In the genomic region with DNA sequence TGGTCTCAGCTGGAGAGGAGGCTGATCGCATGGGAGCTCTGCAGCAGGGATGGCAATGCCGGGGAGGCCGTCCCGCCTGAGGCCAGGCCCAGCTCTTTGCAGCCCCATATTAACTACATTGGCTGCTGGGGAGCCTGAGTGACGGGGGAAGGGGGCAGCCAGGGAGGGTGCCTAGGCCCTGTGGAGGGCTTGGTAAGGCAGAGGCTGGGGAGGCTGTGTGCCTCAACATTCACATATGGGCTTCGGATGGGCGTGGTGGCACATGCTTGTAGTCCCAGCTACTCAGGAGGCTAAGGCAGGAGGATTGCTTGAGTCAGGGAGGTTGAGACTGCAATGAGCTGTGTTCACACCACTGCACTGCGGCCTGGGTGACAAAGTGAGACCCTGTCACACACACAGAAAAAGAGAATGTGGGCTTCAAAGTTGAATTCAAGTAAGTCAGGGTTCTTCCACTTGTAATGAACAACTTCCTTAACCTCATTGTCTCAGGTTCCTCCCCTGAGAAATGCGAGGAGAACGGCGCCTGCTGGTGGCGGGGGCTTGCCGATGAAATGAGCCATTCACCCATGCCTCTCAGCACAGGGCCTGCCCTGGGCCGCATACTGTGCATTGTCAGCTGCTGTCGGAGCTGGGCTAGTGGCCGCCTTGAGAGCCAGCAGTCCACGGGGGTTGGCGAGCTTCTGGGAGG, we compare ENCODE assay signal across 17 cellular contexts. TPM values are rescaled to one million over a fixed set of nuclear protein-coding genes. Genes with fewer than 3 reads are reported as not detected.
DNase-seq lines count a peak whose midpoint lies in the region; ATAC-seq, FAIRE-seq and TF ChIP-seq lines count a peak whose summit lies in the region.
"Not testable (repeated sequence)": the region's sequence is repeated elsewhere in the genome, so short reads cannot be mapped to it uniquely, and the experiment has no call there.
"Had no signal": no experiment of that assay in that cellular context is flagged by ENCODE, and none has a peak within 500 bp of the region (broad histone marks: within the 10 kb centered on the region; RNA-seq: fewer than 3 reads in every experiment).

No MANE protein-coding gene starts in this region.

- peak; percentile 28 to 33 for ATAC-seq in activated CD4-positive, CD25-positive, alpha-beta regulatory T cell treated with anti-CD3 and anti-CD28 coated beads, Interleukin-2, amount 50 U/mL, for 24 hours
- ATAC-seq in activated T-cell treated with anti-CD3 and anti-CD28 coated beads, Interleukin-2, amount 50 U/mL, for 72 hours (replicated peaks in 1 of 2): peak; percentile 35 to 36
- peak; percentile 26 for ATAC-seq in GM12878
- ATAC-seq in stimulated activated effector memory CD8-positive, alpha-beta T cell treated with anti-CD3 and anti-CD28 coated beads, Interleukin-12 subunit alpha, Interleukin-12 subunit beta, amount 100 ng/mL, for 72 hours: peak; percentile 54

- H2AFZ ChIP-seq in GM12878 (ENCODE audit: control insufficient read depth, low read depth, low read length): not testable (repeated sequence)

- H3K4me1 ChIP-seq in BLaER1: peaks cover 81% of the 10 kb centered on the region
- H3K4me1 ChIP-seq in GM12878 (ENCODE audit: control insufficient read depth, insufficient read depth, low read length): peaks cover 47% of the 10 kb centered on the region

- H3K36me3 Mint-ChIP-seq in activated T-cell treated with anti-CD3 and anti-CD28 coated beads, Interleukin-2, amount 50 U/mL, for 72 hours (ENCODE audit: insufficient read depth in 2 of 2): peaks cover 16 to 20% of the 10 kb centered on the region in 2 donors
- H3K36me3 Mint-ChIP-seq in stimulated activated effector memory CD8-positive, alpha-beta T cell treated with anti-CD3 and anti-CD28 coated beads, Interleukin-12 subunit alpha, Interleukin-12 subunit beta, amount 100 ng/mL, for 72 hours: peaks cover 98% of the 10 kb centered on the region

- not testable (repeated sequence) for TF ChIP-seq CTCF in NB4 (IDR thresholded peaks at IDR 0.05; ENCODE audit: low read depth, low read length); GM12878 (IDR thresholded peaks at IDR 0.05 in 2 of 3, conservative IDR thresholded peaks at IDR 0.05 in 1 of 3; ENCODE audit: control insufficient read depth in 2 of 3, extremely low read depth in 1 of 3, insufficient read depth in 1 of 3, low read depth in 3 of 3, low read length in 3 of 3)

- peak overlapping the region; percentile 22 for H3K27ac Mint-ChIP-seq in activated T-cell treated with anti-CD3 and anti-CD28 coated beads, Interleukin-2, amount 50 U/mL, for 72 hours
- peak overlapping the region; percentile 100 for H3K27ac Mint-ChIP-seq in stimulated activated effector memory CD8-positive, alpha-beta T cell treated with anti-CD3 and anti-CD28 coated beads, Interleukin-12 subunit alpha, Interleukin-12 subunit beta, amount 100 ng/mL, for 72 hours

- not testable (repeated sequence) for H3K27me3 ChIP-seq in BLaER1; GM12878 (replicated peaks in 1 of 2; ENCODE audit: control insufficient read depth in 2 of 2, insufficient read depth in 2 of 2, low read length in 1 of 2)

- H3K79me2 ChIP-seq in GM12878 (ENCODE audit: control insufficient read depth, insufficient read depth, low read length): not testable (repeated sequence)

- not testable (repeated sequence) for DNase-seq in GM12892 (ENCODE audit: insufficient read length); GM12878 (ENCODE audit: low read depth, low spot score)
- DNase-seq in NB4 (ENCODE audit: low read depth): peak; percentile 41
- peak in 1 of 2 donors; percentile 70 for DNase-seq in activated T-cell treated with anti-CD3 and anti-CD28 coated beads, Interleukin-2, amount 50 U/mL, for 72 hours
- peak; percentile 24 for DNase-seq in iPS-NIHi11 (ENCODE audit: low spot score)
- DNase-seq in stimulated activated effector memory CD8-positive, alpha-beta T cell treated with anti-CD3 and anti-CD28 coated beads, Interleukin-12 subunit alpha, Interleukin-12 subunit beta, amount 100 ng/mL, for 72 hours (ENCODE audit: low spot score in 2 of 2): peak in 1 of 2 donors; percentile 78

- H3K4me1 Mint-ChIP-seq in activated T-cell treated with anti-CD3 and anti-CD28 coated beads, Interleukin-2, amount 50 U/mL, for 72 hours (ENCODE audit: low read depth): peaks cover 93% of the 10 kb centered on the region
- peaks cover 86% of the 10 kb centered on the region for H3K4me1 Mint-ChIP-seq in stimulated activated effector memory CD8-positive, alpha-beta T cell treated with anti-CD3 and anti-CD28 coated beads, Interleukin-12 subunit alpha, Interleukin-12 subunit beta, amount 100 ng/mL, for 72 hours

- intact Hi-C loops in GM12878 (cut with micrococcal nuclease; ENCODE audit: unreplicated experiment): not testable (repeated sequence)

- not testable (repeated sequence) for H4K20me1 ChIP-seq in BLaER1; GM12878 (ENCODE audit: control insufficient read depth, insufficient read depth)

- not testable (repeated sequence) for H3K9me3 ChIP-seq in BLaER1; GM12878 (replicated peaks; ENCODE audit: control insufficient read depth, insufficient read depth, low read length)

- peak overlapping the region; percentile 64 to 92 for H3K4me3 Mint-ChIP-seq in activated T-cell treated with anti-CD3 and anti-CD28 coated beads, Interleukin-2, amount 50 U/mL, for 72 hours
- H3K4me3 Mint-ChIP-seq in stimulated activated effector memory CD8-positive, alpha-beta T cell treated with anti-CD3 and anti-CD28 coated beads, Interleukin-12 subunit alpha, Interleukin-12 subunit beta, amount 100 ng/mL, for 72 hours: peak overlapping the region; percentile 100

- BruUV-seq in GM12878 (replicated peaks; lab: Mats Ljungman, UMichigan): not testable (repeated sequence)

- H3K4me2 ChIP-seq in BLaER1: peak overlapping the region; percentile 87
- H3K4me2 ChIP-seq in GM12878 (ENCODE audit: control insufficient read depth, insufficient read depth): not testable (repeated sequence)

- SMC1A ChIA-PET in GM12878 (lab: Charles Lee; ENCODE audit: uncharacterized antibody, unreplicated experiment): interaction anchor here (6.1 kb wide), 1 partner anchor 7 kb away, joined by 52 read pairs; the partner anchor contains the start of gene IL32

- TF ChIP-seq EP300 in GM12878 (IDR thresholded peaks at IDR 0.05; ENCODE audit: borderline replicate concordance in 1 of 2, control insufficient read depth in 1 of 2, low read depth in 2 of 2, low read length in 2 of 2): not testable (repeated sequence)

- in situ Hi-C loops in GM12878 (cut with MboI): not testable (repeated sequence)

- not testable (repeated sequence) for TF ChIP-seq POLR2A in GM12892 (IDR thresholded peaks at IDR 0.05; ENCODE audit: low read depth, low read length); NB4 (IDR thresholded peaks at IDR 0.05; ENCODE audit: extremely low read depth, insufficient read length); GM12878 (IDR thresholded peaks at IDR 0.05; ENCODE audit: low read depth, low read length)

- CTCF ChIA-PET in GM12878 (lab: Yijun Ruan, JAX): not testable (repeated sequence)

- H3K4me3 ChIP-seq in BLaER1; NB4 (ENCODE audit: low read depth, low read length); GM12878: not testable (repeated sequence)

- not testable (repeated sequence) for H3K36me3 ChIP-seq in BLaER1; GM12878 (ENCODE audit: control insufficient read depth in 2 of 2, insufficient read depth in 2 of 2, low read length in 1 of 2)

- TF ChIP-seq RAD21 in GM12878 (IDR thresholded peaks at IDR 0.05; ENCODE audit: insufficient read depth, low read depth, low read length): not testable (repeated sequence)

- no CpG with 5 or more reads among the region's 18 CpGs for WGBS in GM12878 (ENCODE audit: insufficient coverage, insufficient replicate concordance, low lambda C conversion rate, missing lambda C conversion rate)

- H3K27ac ChIP-seq in BLaER1; GM12878 (ENCODE audit: control insufficient read depth, insufficient read depth): not testable (repeated sequence)

- RAD21 ChIA-PET in GM12878 (lab: Charles Lee; ENCODE audit: unreplicated experiment): not testable (repeated sequence)

- POLR2A ChIA-PET in GM12878 (lab: Charles Lee): not testable (repeated sequence)

- H3K9ac ChIP-seq in BLaER1; GM12878 (ENCODE audit: control insufficient read depth, insufficient read depth, low read length): not testable (repeated sequence)

- not testable (repeated sequence) for H3K27me3 Mint-ChIP-seq in activated T-cell treated with anti-CD3 and anti-CD28 coated beads, Interleukin-2, amount 50 U/mL, for 72 hours (ENCODE audit: low read depth)

- H3K9me3 Mint-ChIP-seq in activated T-cell treated with anti-CD3 and anti-CD28 coated beads, Interleukin-2, amount 50 U/mL, for 72 hours; stimulated activated effector memory CD8-positive, alpha-beta T cell treated with anti-CD3 and anti-CD28 coated beads, Interleukin-12 subunit alpha, Interleukin-12 subunit beta, amount 100 ng/mL, for 72 hours: not testable (repeated sequence)

- FAIRE-seq in GM12892 (lab: Jason Lieb, UNC): peak; percentile 78
- not testable (repeated sequence) for FAIRE-seq in GM12878 (lab: Jason Lieb, UNC)

RNA-seq across cellular contexts. Expression of gene IL32, which starts 7.3 kb away (rescaled TPM):
- polyA plus RNA-seq in GM12892 (2012; ENCODE audit: missing spikeins): 373 TPM
- 1,000 to 10,000 TPM; 1,427 to 2,251 TPM for total RNA-seq in activated T-cell treated with anti-CD3 and anti-CD28 coated beads, Interleukin-2, amount 50 U/mL, for 72 hours
- total RNA-seq in GM12878 (2013; cell fraction: nucleolus; rRNA removed): 76.5 and 84.9 TPM in 2 replicates
- 61.5 and 70.0 TPM in 2 replicates for total RNA-seq in GM12878 (2014; rRNA removed)
- total RNA-seq in GM12878 (2014; rRNA removed; fragmentation: Illumina TruSeq; extraction: Trizol): 25.8 and 27.0 TPM in 2 replicates
- total RNA-seq in GM12878 (2021): 69.5 and 72.6 TPM in 2 replicates
- 89.9 TPM for polyA plus RNA-seq in GM12878 (2011; ENCODE audit: low read depth)
- polyA plus RNA-seq in GM12878 (2011; rRNA removed): 92.5 and 122 TPM in 2 replicates
- polyA plus RNA-seq in GM12878 (2011; cell fraction: cytosol; rRNA removed): 206 and 287 TPM in 2 replicates
- polyA plus RNA-seq in GM12878 (2011; cell fraction: nucleus; rRNA removed): 208 and 325 TPM in 2 replicates
- polyA plus RNA-seq in GM12878 (2012): 178 and 191 TPM in 2 replicates
- 30.5 and 54.4 TPM in 2 replicates for polyA plus RNA-seq in GM12878 (2014; fragmentation: Illumina TruSeq; extraction: Trizol)
- polyA plus RNA-seq in GM12878 (2014; fragmentation: Nextera tagmentation; extraction: Ambion mirVana): 10 to 100 TPM; 44.8 to 49.3 TPM
- polyA plus RNA-seq in GM12878 (2014; rRNA removed): 74.1 and 82.0 TPM in 2 replicates
- polyA plus RNA-seq in GM12878 (2016; fragmentation: Nextera tagmentation; extraction: Ambion mirVana): 10 to 100 TPM; 51.1 to 57.2 TPM
- 37.9 and 97.9 TPM in 2 replicates for polyA minus RNA-seq in GM12878 (2011; rRNA and poly(A)+ RNA removed)
- polyA minus RNA-seq in GM12878 (2011; cell fraction: cytosol; rRNA and poly(A)+ RNA removed): 52.2 and 53.5 TPM in 2 replicates
- 55.2 and 62.4 TPM in 2 replicates for polyA minus RNA-seq in GM12878 (2011; cell fraction: nucleus; rRNA and poly(A)+ RNA removed)

RNA-seq across cellular contexts. Expression of gene MMP25, which starts 26.4 kb away (rescaled TPM):
- 0.81 TPM for polyA plus RNA-seq in GM12892 (2012; ENCODE audit: missing spikeins)
- 1 to 10 TPM; 2.3 to 5.2 TPM for total RNA-seq in activated T-cell treated with anti-CD3 and anti-CD28 coated beads, Interleukin-2, amount 50 U/mL, for 72 hours
- total RNA-seq in GM12878 (2013; cell fraction: nucleolus; rRNA removed): 0.19 and 0.24 TPM in 2 replicates
- total RNA-seq in GM12878 (2014; rRNA removed): 0.11 and 0.33 TPM in 2 replicates
- total RNA-seq in GM12878 (2014; rRNA removed; fragmentation: Illumina TruSeq; extraction: Trizol): 0.18 and 0.31 TPM in 2 replicates
- 0.31 and 0.35 TPM in 2 replicates for total RNA-seq in GM12878 (2021)
- not detected for polyA plus RNA-seq in GM12878 (2011; ENCODE audit: low read depth)
- 0.01 and 0.03 TPM in 2 replicates for polyA plus RNA-seq in GM12878 (2011; rRNA removed)
- 0.01 and 0.05 TPM in 2 replicates for polyA plus RNA-seq in GM12878 (2011; cell fraction: cytosol; rRNA removed)
- 0.42 and 0.53 TPM in 2 replicates for polyA plus RNA-seq in GM12878 (2011; cell fraction: nucleus; rRNA removed)
- polyA plus RNA-seq in GM12878 (2012): 0.83 and 1.1 TPM in 2 replicates
- polyA plus RNA-seq in GM12878 (2014; fragmentation: Illumina TruSeq; extraction: Trizol): 0.06 TPM in 1 of 2 replicates, not detected in the other
- polyA plus RNA-seq in GM12878 (2014; fragmentation: Nextera tagmentation; extraction: Ambion mirVana): under 1 TPM in 1 of 2 experiments, not detected in 1; 0.04 TPM
- polyA plus RNA-seq in GM12878 (2014; rRNA removed): 0.35 and 0.39 TPM in 2 replicates
- under 1 TPM; 0.13 to 0.36 TPM for polyA plus RNA-seq in GM12878 (2016; fragmentation: Nextera tagmentation; extraction: Ambion mirVana)
- 0.07 and 0.67 TPM in 2 replicates for polyA minus RNA-seq in GM12878 (2011; rRNA and poly(A)+ RNA removed)
- polyA minus RNA-seq in GM12878 (2011; cell fraction: cytosol; rRNA and poly(A)+ RNA removed): 0.27 TPM in 1 of 2 replicates, not detected in the other
- 0.60 and 0.67 TPM in 2 replicates for polyA minus RNA-seq in GM12878 (2011; cell fraction: nucleus; rRNA and poly(A)+ RNA removed)

RNA-seq across cellular contexts. Expression of gene ZSCAN10, which starts 26.4 kb away (rescaled TPM):
- not detected for polyA plus RNA-seq in GM12892 (2012; ENCODE audit: missing spikeins)
- total RNA-seq in activated T-cell treated with anti-CD3 and anti-CD28 coated beads, Interleukin-2, amount 50 U/mL, for 72 hours: under 1 TPM; 0.28 to 0.48 TPM
- total RNA-seq in GM12878 (2013; cell fraction: nucleolus; rRNA removed): 0.22 TPM in 1 of 2 replicates, not detected in the other
- total RNA-seq in GM12878 (2014; rRNA removed) (0.06 TPM in 1 of 2 replicates, not detected in the other), GM12878 (2014; rRNA removed; fragmentation: Illumina TruSeq; extraction: Trizol) (not detected in 2 replicates), GM12878 (2021) (not detected in 2 replicates)
- not detected for polyA plus RNA-seq in GM12878 (2011; ENCODE audit: low read depth)
- polyA plus RNA-seq in GM12878 (2011; rRNA removed) (not detected in 2 replicates), GM12878 (2014; fragmentation: Illumina TruSeq; extraction: Trizol) (not detected in 2 replicates), GM12878 (2014; fragmentation: Nextera tagmentation; extraction: Ambion mirVana) (not detected), GM12878 (2014; rRNA removed) (0.06 TPM in 1 of 2 replicates, not detected in the other), GM12878 (2016; fragmentation: Nextera tagmentation; extraction: Ambion mirVana) (under 1 TPM in 1 of 2 experiments, not detected in 1; 0.33 TPM)
- polyA plus RNA-seq in GM12878 (2011; cell fraction: cytosol; rRNA removed): 0.01 and 0.05 TPM in 2 replicates
- polyA plus RNA-seq in GM12878 (2011; cell fraction: nucleus; rRNA removed): 0.07 and 0.15 TPM in 2 replicates
- 0.06 TPM in 1 of 2 replicates, not detected in the other for polyA plus RNA-seq in GM12878 (2012)
- polyA minus RNA-seq in GM12878 (2011; rRNA and poly(A)+ RNA removed): not detected in 2 replicates
- polyA minus RNA-seq in GM12878 (2011; cell fraction: cytosol; rRNA and poly(A)+ RNA removed): not detected in 2 replicates
- polyA minus RNA-seq in GM12878 (2011; cell fraction: nucleus; rRNA and poly(A)+ RNA removed): not detected in 2 replicates
- total RNA-seq: A172; activated CD8-positive, alpha-beta memory T cell treated with anti-CD3 and anti-CD28 coated beads for 36 hours; dermis microvascular lymphatic vessel endothelial cell; left lung; M059J; mesenteric fat pad; pulmonary artery endothelial cell; thyroid gland had no signal
- polyA plus RNA-seq: IgD-negative memory B cell had no signal

RNA-seq across cellular contexts. Expression of gene BICDL2, which starts 36.0 kb away (rescaled TPM):
- polyA plus RNA-seq in GM12892 (2012; ENCODE audit: missing spikeins): 0.15 TPM
- under 1 TPM in 1 of 2 donors, not detected in 1; 0.30 TPM for total RNA-seq in activated T-cell treated with anti-CD3 and anti-CD28 coated beads, Interleukin-2, amount 50 U/mL, for 72 hours
- not detected in 2 replicates for total RNA-seq in GM12878 (2013; cell fraction: nucleolus; rRNA removed)
- not detected in 2 replicates for total RNA-seq in GM12878 (2014; rRNA removed)
- not detected in 2 replicates for total RNA-seq in GM12878 (2014; rRNA removed; fragmentation: Illumina TruSeq; extraction: Trizol)
- not detected in 2 replicates for total RNA-seq in GM12878 (2021)
- 0.14 TPM for polyA plus RNA-seq in GM12878 (2011; ENCODE audit: low read depth)
- not detected in 2 replicates for polyA plus RNA-seq in GM12878 (2011; rRNA removed)
- 0.01 TPM in 1 of 2 replicates, not detected in the other for polyA plus RNA-seq in GM12878 (2011; cell fraction: cytosol; rRNA removed)
- polyA plus RNA-seq in GM12878 (2011; cell fraction: nucleus; rRNA removed): not detected in 2 replicates
- polyA plus RNA-seq in GM12878 (2012): 0.20 and 0.36 TPM in 2 replicates
- polyA plus RNA-seq in GM12878 (2014; fragmentation: Illumina TruSeq; extraction: Trizol): not detected in 2 replicates
- not detected for polyA plus RNA-seq in GM12878 (2014; fragmentation: Nextera tagmentation; extraction: Ambion mirVana)
- not detected in 2 replicates for polyA plus RNA-seq in GM12878 (2014; rRNA removed)
- not detected for polyA plus RNA-seq in GM12878 (2016; fragmentation: Nextera tagmentation; extraction: Ambion mirVana)
- polyA minus RNA-seq in GM12878 (2011; rRNA and poly(A)+ RNA removed): not detected in 2 replicates
- not detected in 2 replicates for polyA minus RNA-seq in GM12878 (2011; cell fraction: cytosol; rRNA and poly(A)+ RNA removed)
- polyA minus RNA-seq in GM12878 (2011; cell fraction: nucleus; rRNA and poly(A)+ RNA removed): not detected in 2 replicates
- total RNA-seq: A172, dermis microvascular lymphatic vessel endothelial cell, M059J, mesenteric fat pad, pulmonary artery endothelial cell had no signal
- polyA plus RNA-seq: IgD-negative memory B cell had no signal

RNA-seq across cellular contexts. Expression of gene ZNF205, which starts 39.7 kb away (rescaled TPM):
- polyA plus RNA-seq in GM12892 (2012; ENCODE audit: missing spikeins): not detected
- total RNA-seq in activated T-cell treated with anti-CD3 and anti-CD28 coated beads, Interleukin-2, amount 50 U/mL, for 72 hours: under 1 TPM; 0.12 to 0.28 TPM
- 3.2 and 4.8 TPM in 2 replicates for total RNA-seq in GM12878 (2013; cell fraction: nucleolus; rRNA removed)
- total RNA-seq in GM12878 (2014; rRNA removed): 0.71 and 0.90 TPM in 2 replicates
- 0.32 and 0.63 TPM in 2 replicates for total RNA-seq in GM12878 (2014; rRNA removed; fragmentation: Illumina TruSeq; extraction: Trizol)
- total RNA-seq in GM12878 (2021): 1.2 and 1.5 TPM in 2 replicates
- polyA plus RNA-seq in GM12878 (2011; ENCODE audit: low read depth): 0.38 TPM
- polyA plus RNA-seq in GM12878 (2011; rRNA removed): 0.29 and 0.67 TPM in 2 replicates
- polyA plus RNA-seq in GM12878 (2011; cell fraction: cytosol; rRNA removed): 1.1 and 1.9 TPM in 2 replicates
- 2.0 and 2.8 TPM in 2 replicates for polyA plus RNA-seq in GM12878 (2011; cell fraction: nucleus; rRNA removed)
- 1.8 TPM in 2 replicates for polyA plus RNA-seq in GM12878 (2012)
- 0.26 TPM in 1 of 2 replicates, not detected in the other for polyA plus RNA-seq in GM12878 (2014; fragmentation: Illumina TruSeq; extraction: Trizol)
- polyA plus RNA-seq in GM12878 (2014; fragmentation: Nextera tagmentation; extraction: Ambion mirVana): not detected
- 0.95 and 1.00 TPM in 2 replicates for polyA plus RNA-seq in GM12878 (2014; rRNA removed)
- polyA plus RNA-seq in GM12878 (2016; fragmentation: Nextera tagmentation; extraction: Ambion mirVana): 1 to 10 TPM in 1 of 2 experiments, under 1 TPM in 1; 0.58 to 1.1 TPM
- polyA minus RNA-seq in GM12878 (2011; rRNA and poly(A)+ RNA removed): 0.51 and 1.5 TPM in 2 replicates
- polyA minus RNA-seq in GM12878 (2011; cell fraction: cytosol; rRNA and poly(A)+ RNA removed): 0.53 and 1.0 TPM in 2 replicates
- polyA minus RNA-seq in GM12878 (2011; cell fraction: nucleus; rRNA and poly(A)+ RNA removed): 0.57 and 0.73 TPM in 2 replicates
- polyA plus RNA-seq: IgD-negative memory B cell had no signal

Comparison
In these comparisons a context has a peak if more than half of its experiments do, and no peak if none do; other contexts are left out.
1. RNA of gene IL32, which starts 7.3 kb away (total RNA-seq): 1,427 to 2,251 TPM in activated T-cell treated with anti-CD3 and anti-CD28 coated beads, Interleukin-2, amount 50 U/mL, for 72 hours; 25.8 to 84.9 TPM in GM12878; every median in the first group is over 10 times any median in the second.
2. Peak in every context shown above with its lines, with median percentiles within 50 percentile points of each other: ATAC-seq.